In the genomic region with DNA sequence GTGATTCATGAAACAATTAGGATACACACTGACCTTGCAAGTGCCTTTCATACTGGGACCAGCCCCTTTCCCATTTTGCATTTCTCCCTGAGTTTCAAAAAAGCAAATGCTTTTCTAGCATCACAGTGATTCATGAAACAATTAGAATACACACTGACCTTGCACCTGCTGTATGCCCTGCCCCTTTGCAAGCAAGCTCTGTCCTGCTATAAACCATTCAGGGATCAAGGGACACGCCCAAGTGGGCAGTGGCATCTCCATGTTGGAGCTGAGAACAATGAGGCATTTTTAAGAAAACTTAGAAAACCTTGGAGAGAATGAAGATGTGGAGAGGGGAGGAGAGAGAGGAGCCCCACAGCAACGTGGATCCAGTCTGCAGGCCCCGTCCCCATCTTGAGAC, we compare ENCODE assay signal across 7 cellular contexts. TPM values are rescaled to one million over a fixed set of nuclear protein-coding genes. Genes with fewer than 3 reads are reported as not detected.
"Had no signal": no experiment of that assay in that cellular context is flagged by ENCODE, and none has a peak within 500 bp of the region (broad histone marks: within the 10 kb centered on the region; RNA-seq: fewer than 3 reads in every experiment).

No MANE protein-coding gene starts in this region.

RNA-seq across cellular contexts. Expression of gene NBPF6, which starts 13.8 kb away (rescaled TPM):
- total RNA-seq: GM23248, GM23338, H1, H4, H7, H9, HFFc6 had no signal
